In the genomic region with DNA sequence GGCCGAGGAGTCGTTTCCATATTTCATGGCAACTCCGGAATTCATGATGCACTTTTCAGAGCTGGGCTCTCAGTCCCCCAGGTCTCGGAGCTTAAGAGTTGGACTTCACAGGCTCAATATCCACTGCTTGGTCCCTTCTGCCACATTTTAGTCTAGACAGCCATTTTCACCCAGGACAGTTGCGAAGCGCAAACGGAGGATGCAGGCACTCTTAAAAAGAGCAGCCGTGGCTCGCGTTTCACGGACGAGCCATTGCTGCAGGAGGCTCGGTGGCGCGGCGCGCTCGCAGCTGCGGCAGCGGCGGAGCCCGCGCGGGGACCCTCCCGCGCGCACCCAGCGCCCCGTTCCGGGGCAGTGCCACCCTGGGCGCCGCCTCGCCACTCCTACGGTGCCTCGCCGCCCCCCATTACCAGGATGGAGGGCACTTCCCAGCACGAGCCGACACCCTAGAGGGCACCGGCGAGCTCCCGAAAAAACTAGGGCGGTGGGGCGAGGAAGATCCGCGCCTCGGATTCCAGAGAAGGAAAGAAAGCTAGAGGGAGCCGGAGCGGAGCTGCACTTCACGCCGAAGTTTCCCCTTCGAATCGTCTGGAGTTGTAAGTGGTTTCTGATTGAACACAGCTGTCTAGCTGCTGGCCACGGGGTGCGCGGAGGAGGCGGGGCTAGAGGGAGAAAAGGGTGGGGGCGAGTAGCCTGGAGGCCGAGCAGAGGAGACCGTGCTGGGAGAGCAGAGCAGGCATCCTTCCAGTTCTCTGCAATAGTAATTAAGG, we compare ENCODE assay signal across 8 cellular contexts.
DNase-seq lines count a peak whose midpoint lies in the region; ATAC-seq and TF ChIP-seq lines count a peak whose summit lies in the region.

No MANE protein-coding gene starts in this region.

- WGBS in heart right ventricle, 2 donors = 1% methylated on average over 57 to 59 of the region's 59 CpGs
- 1% methylated on average over 49 of the region's 59 CpGs; no CpG with 5 or more reads in 1 of the 2 donors for WGBS in transverse colon (ENCODE audit: low coverage in 1 of 2), 2 donors

- H3K9ac ChIP-seq in adipocyte (ENCODE audit: low read length) = peak overlapping the region; percentile 86

- H3K4me1 ChIP-seq in adipocyte (ENCODE audit: control insufficient read depth, insufficient read depth, low read length) (peaks cover 21% of the 10 kb centered on the region), heart right ventricle (peaks cover 0 to 50% (median 27%) of the 10 kb centered on the region in 9 donors), transverse colon (peaks cover 0 to 16% (median 12%) of the 10 kb centered on the region in 4 donors)

- H3K27me3 ChIP-seq in adipocyte (replicated peaks; ENCODE audit: control insufficient read depth, insufficient read depth, low read length) (no peaks in the 10 kb centered on the region), heart right ventricle (peaks cover 0 to 52% (median 0%) of the 10 kb centered on the region in 7 donors), transverse colon (peaks cover 18% of the 10 kb centered on the region)

- H3K36me3 ChIP-seq in adipocyte (ENCODE audit: control insufficient read depth, insufficient read depth, low read length, severe bottlenecking) (no peaks in the 10 kb centered on the region), heart right ventricle (no peaks in the 10 kb centered on the region), transverse colon (no peaks in the 10 kb centered on the region)

- in situ Hi-C loops in transverse colon (cut with MboI; ENCODE audit: low pct_ligation_motif_present in 1 of 4, low pct_unique_long_range_greater_than_20kb in 1 of 4, low sequenced_read_pairs in 3 of 4) = no loop called here

- no peak for TF ChIP-seq EP300 in transverse colon (IDR thresholded peaks at IDR 0.05; ENCODE audit: low read depth)

- TF ChIP-seq CTCF in heart right ventricle (IDR thresholded peaks at IDR 0.05) = peak in 3 of 9 donors; percentile 44 to 50 (median 48)
- TF ChIP-seq CTCF in transverse colon (IDR thresholded peaks at IDR 0.05) = no peak

- H3K27ac ChIP-seq in heart right ventricle (peak overlapping the region; percentile 79 to 96 (median 92)), transverse colon (peak overlapping the region; percentile 85 to 91 (median 88))

- peak; percentile 64 for TF ChIP-seq POLR2A in transverse colon (IDR thresholded peaks at IDR 0.05)

- H3K9me3 ChIP-seq in adipocyte (ENCODE audit: control insufficient read depth, low read length) (no peaks in the 10 kb centered on the region), heart right ventricle (peaks cover 0 to 2% (median 0%) of the 10 kb centered on the region in 11 donors), transverse colon (no peaks in the 10 kb centered on the region)

- intact Hi-C loops in heart right ventricle (cut with DNase I) (loop anchor here in 8 of 10 donors (5.0 to 10.0 kb wide), 11 partner anchors 42 to 250 kb away; no protein-coding TSS in a partner anchor), posterior cingulate gyrus (cut with DNase I) (loop anchor here (2.0 kb wide), 1 partner anchor 82 kb away; no protein-coding TSS in a partner anchor), transverse colon (cut with DNase I; ENCODE audit: low total_unique reads) (loop anchor here (1.0 kb wide), 1 partner anchor 172 kb away; no protein-coding TSS in a partner anchor)

- H3K4me3 ChIP-seq in adipocyte (ENCODE audit: low read length) (peak overlapping the region; percentile 98), heart right ventricle (peak overlapping the region; percentile 58 to 93 (median 76)), transverse colon (peak overlapping the region; percentile 64 to 87 (median 72))

- DNase-seq in DMS 273 (lab: John Stamatoyannopoulos, UW; ENCODE audit: unreplicated experiment) (peak; percentile 97), HuH-7 (ENCODE audit: low spot score) (peak; percentile 79), SW480 (ENCODE audit: low spot score) (peak; percentile 77), adipocyte (ENCODE audit: low read depth) (peak; percentile 97), heart right ventricle (peak; percentile 92 to 96), posterior cingulate gyrus (peak; percentile 63 to 97 (median 82)), transverse colon (peak; percentile 88)

- peak; percentile 95 for ATAC-seq in GM21515 (IDR thresholded peaks at IDR 0.05; ENCODE audit: unreplicated experiment)
- ATAC-seq in heart right ventricle = peak; percentile 97 to 99 (median 98)

Comparison
In these comparisons a context has a peak if more than half of its experiments do, and no peak if none do; other contexts are left out.
1. Peak in every context shown above with its lines: DNase-seq, ATAC-seq, H3K4me3 ChIP-seq and H3K27ac ChIP-seq.